Comparison of ENCODE assay signal across 8 cellular contexts in genomic region chr1:156081174-156082110, GRCh38. TPM values are rescaled to one million over a fixed set of nuclear protein-coding genes. Genes with fewer than 3 reads are reported as not detected.
DNase-seq lines count a peak whose midpoint lies in the region; ATAC-seq and TF ChIP-seq lines count a peak whose summit lies in the region.

No MANE protein-coding gene starts in this region.

- POLR2A ChIA-PET in A673 (lab: Charles Lee; ENCODE audit: low non-redundant PET): no interaction called here

- H3K4me1 ChIP-seq in A673 (ENCODE audit: insufficient read depth, low read length, poor library complexity, severe bottlenecking): peaks cover 51% of the 10 kb centered on the region
- peaks cover 4 to 14% of the 10 kb centered on the region in 2 donors for H3K4me1 ChIP-seq in ascending aorta

- H3K4me3 ChIP-seq in A673 (ENCODE audit: low read depth, low read length, poor library complexity, severe bottlenecking) (peak overlapping the region; percentile 86), ascending aorta (peak overlapping the region; percentile 93 to 94)

- no peak for DNase-seq in A673 (ENCODE audit: low spot score)
- no peak for DNase-seq in HFFc6
- DNase-seq in ascending aorta (ENCODE audit: low spot score in 2 of 2): no peak
- no peak for DNase-seq in mesothelial cell of epicardium (ENCODE audit: low spot score in 2 of 2, unreplicated experiment in 2 of 2)
- no peak for DNase-seq in mesenteric fat pad (ENCODE audit: low spot score)

- H3K36me3 Mint-ChIP-seq in HFFc6 (ENCODE audit: low read depth): no peaks in the 10 kb centered on the region
- H3K36me3 Mint-ChIP-seq in mesothelial cell of epicardium: peaks cover 13% of the 10 kb centered on the region

- H3K9me3 ChIP-seq in A673 (ENCODE audit: low read depth, low read length, poor library complexity, severe bottlenecking) (no peaks in the 10 kb centered on the region), ascending aorta (no peaks in the 10 kb centered on the region)

- BruUV-seq in A673 (replicated peaks; lab: Mats Ljungman, UMichigan): TSS peak; percentile 23

- TF ChIP-seq CTCF in A673 (conservative IDR thresholded peaks at IDR 0.05; ENCODE audit: low read depth, low read length) (no peak), HFFc6 (IDR thresholded peaks at IDR 0.05) (no peak), ascending aorta (IDR thresholded peaks at IDR 0.05) (no peak), mesothelial cell of epicardium (IDR thresholded peaks at IDR 0.05; ENCODE audit: unreplicated experiment) (no peak)

- H3K9me3 Mint-ChIP-seq in HFFc6 (no peaks in the 10 kb centered on the region), mesothelial cell of epicardium (no peaks in the 10 kb centered on the region)

- H3K27me3 ChIP-seq in A673 (replicated peaks; ENCODE audit: insufficient read depth, low read depth, low read length, poor library complexity) (no peaks in the 10 kb centered on the region), ascending aorta (no peaks in the 10 kb centered on the region)

- intact Hi-C loops in A673 (cut with micrococcal nuclease; ENCODE audit: unreplicated experiment) (no loop called here), ascending aorta (cut with DNase I) (loop anchor here (2.0 to 5.0 kb wide), 2 partner anchors 27 to 131 kb away; partner anchors contain the start of genes LAMTOR2 and PMF1)

- H3K27ac ChIP-seq in A673 (ENCODE audit: low read depth, low read length, poor library complexity, severe bottlenecking) (peak overlapping the region; percentile 89), ascending aorta (no peak overlapping the region)

- H3K27ac Mint-ChIP-seq in HFFc6 (peak overlapping the region; percentile 41; the same call in 1 of the 2 replicates), mesothelial cell of epicardium (peak overlapping the region; percentile 97)

- CTCF ChIA-PET in A673 (lab: Charles Lee): no interaction called here

- H3K27me3 Mint-ChIP-seq in HFFc6 (ENCODE audit: insufficient read depth): peaks cover 2% of the 10 kb centered on the region
- no peaks in the 10 kb centered on the region for H3K27me3 Mint-ChIP-seq in mesothelial cell of epicardium (ENCODE audit: low read depth)

- ATAC-seq in HG03565 (IDR thresholded peaks at IDR 0.05; ENCODE audit: unreplicated experiment) (no peak), HG03139 (IDR thresholded peaks at IDR 0.05; ENCODE audit: unreplicated experiment) (no peak), HG03457 (IDR thresholded peaks at IDR 0.05; ENCODE audit: unreplicated experiment) (no peak)

- peaks cover 10% of the 10 kb centered on the region for H3K36me3 ChIP-seq in A673 (ENCODE audit: insufficient read depth, low read length, poor library complexity, severe bottlenecking)
- no peaks in the 10 kb centered on the region for H3K36me3 ChIP-seq in ascending aorta

- H3K4me3 Mint-ChIP-seq in HFFc6: peak overlapping the region; percentile 93
- peak overlapping the region; percentile 98 for H3K4me3 Mint-ChIP-seq in mesothelial cell of epicardium

- peaks cover 28% of the 10 kb centered on the region for H3K4me1 Mint-ChIP-seq in HFFc6 (ENCODE audit: low read depth)
- H3K4me1 Mint-ChIP-seq in mesothelial cell of epicardium: peaks cover 64% of the 10 kb centered on the region

RNA-seq across cellular contexts. Expression of gene MEX3A, which starts 0.8 kb away (rescaled TPM):
- total RNA-seq in A673 (2021) (90.0 and 92.5 TPM in 2 replicates), ascending aorta (1.3 TPM), mesothelial cell of epicardium (107 to 112 TPM (median 112 TPM) in 3 replicates), mesenteric fat pad (0.58 TPM)
- total RNA-seq in HFFc6 (2021; fragmentation: NEBNext Ultra II Directional; extraction: Animal tissue kit (Norgen Biotek cat#: 25700)): 1 to 10 TPM; 1.4 to 3.1 (median 2.2) TPM

RNA-seq across cellular contexts. Expression of gene RAB25, which starts 20.5 kb away (rescaled TPM):
- total RNA-seq in A673 (2021) (0.47 and 0.66 TPM in 2 replicates), ascending aorta (not detected), mesothelial cell of epicardium (51.1 to 52.6 TPM (median 51.2 TPM) in 3 replicates), mesenteric fat pad (not detected)
- total RNA-seq in HFFc6 (2021; fragmentation: NEBNext Ultra II Directional; extraction: Animal tissue kit (Norgen Biotek cat#: 25700)): not detected

RNA-seq across cellular contexts. Expression of gene LAMTOR2, which starts 26.9 kb away (rescaled TPM):
- total RNA-seq in A673 (2021) (52.0 and 63.6 TPM in 2 replicates), ascending aorta (43.9 TPM), mesothelial cell of epicardium (39.2 to 43.4 TPM (median 39.5 TPM) in 3 replicates), mesenteric fat pad (65.5 TPM)
- total RNA-seq in HFFc6 (2021; fragmentation: NEBNext Ultra II Directional; extraction: Animal tissue kit (Norgen Biotek cat#: 25700)): 10 to 100 TPM; 48.5 to 73.6 (median 62.5) TPM

RNA-seq across cellular contexts. Expression of gene UBQLN4, which starts 27.8 kb away (rescaled TPM):
- total RNA-seq in A673 (2021): 66.6 and 75.2 TPM in 2 replicates
- 10 to 100 TPM; 31.6 to 36.0 (median 32.9) TPM for total RNA-seq in HFFc6 (2021; fragmentation: NEBNext Ultra II Directional; extraction: Animal tissue kit (Norgen Biotek cat#: 25700))
- total RNA-seq in ascending aorta: 28.7 TPM
- total RNA-seq in mesothelial cell of epicardium: 61.2 to 66.7 TPM (median 61.9 TPM) in 3 replicates
- 30.0 TPM for total RNA-seq in mesenteric fat pad

RNA-seq across cellular contexts. Expression of gene LMNA, which starts 33.1 kb away (rescaled TPM):
- total RNA-seq in A673 (2021) (204 and 225 TPM in 2 replicates), ascending aorta (783 TPM), mesothelial cell of epicardium (91.7 to 96.9 TPM (median 92.4 TPM) in 3 replicates), mesenteric fat pad (901 TPM)
- total RNA-seq in HFFc6 (2021; fragmentation: NEBNext Ultra II Directional; extraction: Animal tissue kit (Norgen Biotek cat#: 25700)): 1,000 to 10,000 TPM; 1,238 to 1,664 (median 1,535) TPM

Comparison
In these comparisons a context has a peak if more than half of its experiments do, and no peak if none do; other contexts are left out.
1. RNA of gene MEX3A, which starts 0.8 kb away (total RNA-seq): 107 to 112 TPM in mesothelial cell of epicardium and 90.0 to 92.5 TPM in A673; 1.4 to 3.1 TPM in HFFc6, 1.3 TPM in ascending aorta (single experiment) and 0.58 TPM in mesenteric fat pad (single experiment); every median in the first group is over 10 times any median in the second.
2. RNA of gene RAB25, which starts 20.5 kb away (total RNA-seq): 51.1 to 52.6 TPM in mesothelial cell of epicardium; 0.47 to 0.66 TPM in A673, not detected in mesenteric fat pad (single experiment), not detected in HFFc6 and not detected in ascending aorta (single experiment); every median in the first group is over 10 times any median in the second.